In genomic region chr16:24024971-24025370, GRCh38 we compare ENCODE assay signal across 26 cellular contexts.
"Had no signal": no experiment of that assay in that cellular context is flagged by ENCODE, and none has a peak within 500 bp of the region (broad histone marks: within the 10 kb centered on the region; RNA-seq: fewer than 3 reads in every experiment).

No MANE protein-coding gene starts in this region.

- H3K36me3 ChIP-seq: Peyer's patch, SJCRH30, WERI-Rb-1 had no signal

- H3K27ac Mint-ChIP-seq: activated CD4-positive, alpha-beta memory T cell treated with anti-CD3 and anti-CD28 coated beads, Interleukin-2, amount 10 ng/mL, durations not matched to agents 7 days and 5 days; activated CD4-positive, alpha-beta T cell treated with anti-CD3 and anti-CD28 coated beads for 36 hours; activated naive CD8-positive, alpha-beta T cell; brain had no signal

- H3K36me3 Mint-ChIP-seq: brain had no signal

- H3K4me2 ChIP-seq: SK-N-SH had no signal

- H3K9ac ChIP-seq: SK-N-SH had no signal

- H3K4me3 ChIP-seq: Peyer's patch, SJCRH30 had no signal

- H3K27me3 Mint-ChIP-seq: activated CD4-positive, alpha-beta memory T cell treated with anti-CD3 and anti-CD28 coated beads, Interleukin-2, amount 10 ng/mL, durations not matched to agents 7 days and 5 days; activated CD4-positive, alpha-beta T cell treated with anti-CD3 and anti-CD28 coated beads for 36 hours; activated naive CD8-positive, alpha-beta T cell had no signal

- H3K27ac ChIP-seq: Peyer's patch, RWPE1, SJCRH30, WERI-Rb-1 had no signal

- FAIRE-seq: astrocyte, colon had no signal

- DNase-seq: activated CD4-positive, alpha-beta memory T cell treated with anti-CD3 and anti-CD28 coated beads, Interleukin-2, amount 10 ng/mL, durations not matched to agents 7 days and 5 days; activated CD4-positive, alpha-beta T cell treated with anti-CD3 and anti-CD28 coated beads for 36 hours; activated CD4-positive, alpha-beta T cell treated with anti-CD3 and anti-CD28 coated beads, Interleukin-2, amount 50 U/mL, for 1 hour; activated CD8-positive, alpha-beta memory T cell treated with anti-CD3 and anti-CD28 coated beads, Interleukin-2, amount 50 U/mL, for 48 hours; activated effector memory CD4-positive, alpha-beta T cell treated with Interleukin-2 at 50 U/mL for 16 hours; activated naive CD4-positive, alpha-beta T cell; activated T-cell treated with anti-CD3 and anti-CD28 coated beads, Interleukin-2, amount 50 U/mL, for 1 hour; amygdala; cerebellar nuclear complex; NCI-H1092; NCI-H1417; NCI-H1694; NCI-H2029; NCI-H345; NCI-H510A; Peyer's patch; Right ventricle myocardium superior; SJCRH30; SK-N-SH; T-helper 1 cell; WERI-Rb-1 had no signal

- H3K9me3 ChIP-seq: Peyer's patch, SJCRH30, SK-N-SH had no signal

- H3K4me1 ChIP-seq: Peyer's patch, SJCRH30 had no signal

- H3K4me3 Mint-ChIP-seq: activated CD4-positive, alpha-beta memory T cell treated with anti-CD3 and anti-CD28 coated beads, Interleukin-2, amount 10 ng/mL, durations not matched to agents 7 days and 5 days; activated CD4-positive, alpha-beta T cell treated with anti-CD3 and anti-CD28 coated beads for 36 hours; activated naive CD8-positive, alpha-beta T cell; brain had no signal

- H3K9me3 Mint-ChIP-seq: activated CD4-positive, alpha-beta memory T cell treated with anti-CD3 and anti-CD28 coated beads, Interleukin-2, amount 10 ng/mL, durations not matched to agents 7 days and 5 days; brain had no signal

- H3K27me3 ChIP-seq: Peyer's patch, SJCRH30 had no signal

- H3K4me1 Mint-ChIP-seq: brain had no signal

- ATAC-seq: activated CD4-positive, alpha-beta T cell treated with anti-CD3 and anti-CD28 coated beads for 36 hours had no signal
